In the genomic region with DNA sequence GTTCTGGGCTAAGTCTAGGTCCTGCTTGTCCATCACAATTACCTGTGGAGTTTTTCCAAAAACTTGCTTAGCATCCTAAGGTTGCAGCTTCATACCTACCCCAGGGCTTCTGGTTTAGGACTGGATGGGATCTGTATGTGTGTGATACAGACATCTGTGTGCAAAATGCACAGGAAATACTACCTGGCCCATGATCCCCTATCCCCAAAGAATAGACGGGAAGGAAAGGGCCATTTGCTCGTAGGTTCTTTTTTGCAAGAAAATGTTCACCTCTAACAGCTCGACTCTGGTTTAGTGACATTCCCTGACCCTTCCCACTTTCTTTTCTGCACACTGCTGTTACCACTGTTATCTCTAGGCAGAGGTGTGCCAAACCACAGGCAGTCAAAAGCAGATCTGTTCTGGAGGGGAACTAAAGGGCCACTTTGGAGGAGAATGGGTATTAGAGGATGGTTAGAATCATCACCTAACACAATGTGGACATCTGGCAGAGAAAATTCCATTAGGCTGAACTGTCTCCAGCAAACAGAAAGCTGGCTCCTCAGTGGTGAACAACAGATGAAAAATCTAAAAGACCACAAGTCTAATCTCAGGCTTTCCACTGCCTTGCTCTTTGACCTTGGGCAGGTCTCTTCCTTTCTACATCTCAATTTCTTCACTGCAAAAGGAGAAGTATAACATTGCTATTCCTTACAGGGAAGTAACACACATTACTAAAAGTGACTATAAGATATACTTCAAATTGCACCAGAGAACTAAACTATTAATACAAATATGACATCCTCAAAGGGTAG, we compare ENCODE assay signal across 8 cellular contexts.
DNase-seq lines count a peak whose midpoint lies in the region; ATAC-seq, FAIRE-seq and TF ChIP-seq lines count a peak whose summit lies in the region.

No MANE protein-coding gene starts in this region.

- intact Hi-C loops in Right ventricle myocardium inferior (cut with DNase I) (no loop called here), cardiac septum (cut with DNase I) (no loop called here)

- no peaks in the 10 kb centered on the region for H3K36me3 ChIP-seq in cardiac muscle cell

- H3K27me3 ChIP-seq in cardiac muscle cell: no peaks in the 10 kb centered on the region

- peak overlapping the region; percentile 56 for H3K27ac ChIP-seq in cardiac muscle cell

- no peak for FAIRE-seq in urothelium cell line (lab: Jason Lieb, UNC)

- H3K4me1 ChIP-seq in cardiac muscle cell (ENCODE audit: low read depth): peaks cover 8% of the 10 kb centered on the region

- H3K9me3 ChIP-seq in cardiac muscle cell (ENCODE audit: low read depth): no peaks in the 10 kb centered on the region

- H3K4me3 ChIP-seq in cardiac muscle cell: no peak overlapping the region

- DNase-seq in Right ventricle myocardium inferior (ENCODE audit: missing footprints) (no peak), cardiac septum (ENCODE audit: low spot score) (no peak), SKM-1 treated with dmso at 0.1 percent for 144 hours (lab: John Stamatoyannopoulos, UW; ENCODE audit: unreplicated experiment) (peak; percentile 73), cardiac muscle cell (ENCODE audit: low read depth in 1 of 2, low spot score in 1 of 2) (peak in 1 of 2 donors; percentile 41), urothelium cell line (ENCODE audit: low spot score) (peak; percentile 33), HuH-7 (ENCODE audit: low spot score) (no peak)

- TF ChIP-seq CTCF in cardiac muscle cell (IDR thresholded peaks at IDR 0.05; ENCODE audit: low read depth, low read length): no peak

- ATAC-seq in Right ventricle myocardium inferior: peak; percentile 41
- ATAC-seq in GM18520 (IDR thresholded peaks at IDR 0.05; ENCODE audit: unreplicated experiment): no peak
- ATAC-seq in GM18907 (IDR thresholded peaks at IDR 0.05; ENCODE audit: unreplicated experiment): no peak

Comparison
In these comparisons a context has a peak if more than half of its experiments do, and no peak if none do; other contexts are left out.
1. DNase-seq: peak in SKM-1 treated with dmso at 0.1 percent for 144 hours (single experiment) and urothelium cell line (single experiment); none in Right ventricle myocardium inferior (single experiment), cardiac septum (single experiment) and HuH-7 (single experiment).